In the genomic region with DNA sequence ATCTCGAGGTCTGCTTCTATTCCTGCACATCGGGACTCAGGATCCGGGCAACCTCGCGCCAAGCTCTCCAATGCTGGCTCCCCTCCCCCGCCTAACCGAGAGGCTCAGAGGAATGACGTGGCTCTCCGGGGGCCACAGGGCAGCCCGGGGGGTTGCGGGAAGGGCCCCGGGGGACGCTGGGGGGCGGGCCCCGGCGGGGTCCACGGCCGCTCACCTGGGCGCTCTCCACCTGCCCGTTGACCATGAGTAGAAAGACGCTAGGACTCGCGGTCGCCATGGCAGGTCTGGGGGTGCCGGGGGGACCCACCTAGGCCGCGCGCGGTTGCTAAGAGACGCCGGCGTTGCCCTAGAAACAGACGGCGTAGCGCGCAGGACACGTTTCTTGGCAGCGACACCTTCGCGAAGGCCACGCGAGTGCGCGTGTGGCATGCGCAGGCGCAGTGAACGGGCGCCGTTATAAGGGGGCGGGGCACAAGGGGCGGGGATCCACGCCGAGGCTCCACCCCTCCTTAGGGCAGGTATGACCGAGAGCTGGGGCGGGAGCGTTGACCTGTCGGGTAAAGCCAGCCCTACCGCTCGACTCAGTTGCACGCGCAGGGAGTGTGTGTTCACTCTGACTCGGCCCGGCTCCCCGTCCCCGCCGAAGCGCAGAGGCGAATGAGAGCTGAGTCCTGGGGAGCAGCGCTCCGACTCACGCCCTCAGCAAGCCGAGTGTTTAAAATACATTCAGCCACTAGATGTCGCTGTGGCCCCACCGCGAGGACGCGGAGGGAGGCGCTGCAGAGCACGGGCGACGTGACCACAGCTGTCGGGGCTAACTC, we compare ENCODE assay signal across 8 cellular contexts.
DNase-seq lines count a peak whose midpoint lies in the region; ATAC-seq and TF ChIP-seq lines count a peak whose summit lies in the region.

A gene with protein sequence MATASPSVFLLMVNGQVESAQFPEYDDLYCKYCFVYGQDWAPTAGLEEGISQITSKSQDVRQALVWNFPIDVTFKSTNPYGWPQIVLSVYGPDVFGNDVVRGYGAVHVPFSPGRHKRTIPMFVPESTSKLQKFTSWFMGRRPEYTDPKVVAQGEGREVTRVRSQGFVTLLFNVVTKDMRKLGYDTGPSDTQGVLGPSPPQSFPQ (minus strand): TSS at position 431 of the 821 bp plus-strand sequence. CDS start 154 bp downstream, at position 277.

- H3K27ac ChIP-seq in cingulate gyrus (ENCODE audit: low read depth, low read length), result peak within 1 kb of the TSS; percentile 84

- DNase-seq in AG09319 (ENCODE audit: extremely low read depth, low read depth), result peak; percentile 80
- DNase-seq in NCI-H345 treated with DMSO at 0.1 percent for 48 hours (lab: John Stamatoyannopoulos, UW; ENCODE audit: unreplicated experiment), result peak; percentile 61
- DNase-seq in activated CD4-positive, alpha-beta T cell treated with anti-CD3 and anti-CD28 coated beads for 24 hours (ENCODE audit: low read depth in 2 of 2), result peak; percentile 84 to 87
- peak; percentile 94 for DNase-seq in kidney glomerular epithelial cell (lab: John Stamatoyannopoulos, UW)
- peak; percentile 88 to 91 for DNase-seq in stimulated activated CD4-positive, alpha-beta T cell treated with anti-CD3 and anti-CD28 coated beads, Interleukin-1b, Interleukin-23, amount 100 ng/mL, for 1 hour (ENCODE audit: low read depth in 2 of 2)

- TF ChIP-seq CTCF in AG09319 (IDR thresholded peaks at IDR 0.05; ENCODE audit: low read depth, low read length), result peak; percentile 87

- peak; percentile 77 for ATAC-seq in GM18907 (IDR thresholded peaks at IDR 0.05; ENCODE audit: unreplicated experiment)
- peak; percentile 82 for ATAC-seq in HG03175 (IDR thresholded peaks at IDR 0.05; ENCODE audit: unreplicated experiment)

Comparison
In these comparisons a context has a peak if more than half of its experiments do, and no peak if none do; other contexts are left out.
1. Peak in every context shown above with its lines: DNase-seq, ATAC-seq and H3K27ac ChIP-seq.